12 cellular contexts compared by ENCODE assay signal in genomic region chr17:10699861-10700260, GRCh38. TPM values are rescaled to one million over a fixed set of nuclear protein-coding genes. Genes with fewer than 3 reads are reported as not detected.
A peak's percentile ranks its signal among the peaks of the same experiment; 100 is the strongest.
DNase-seq lines count a peak whose midpoint lies in the region; ATAC-seq and TF ChIP-seq lines count a peak whose summit lies in the region.
"Had no signal": no experiment of that assay in that cellular context is flagged by ENCODE, and none has a peak within 500 bp of the region (broad histone marks: within the 10 kb centered on the region; RNA-seq: fewer than 3 reads in every experiment).

No MANE protein-coding gene starts in this region.

- no peak for TF ChIP-seq POLR2A in vagina (IDR thresholded peaks at IDR 0.05)

- H3K4me3 ChIP-seq in vagina: no peak overlapping the region
- H3K4me3 ChIP-seq: esophagus squamous epithelium, smooth muscle cell had no signal

- H3K27me3 ChIP-seq in vagina: no peaks in the 10 kb centered on the region
- H3K27me3 ChIP-seq: esophagus squamous epithelium had no signal

- H3K4me3 Mint-ChIP-seq in nephron progenitor cell: peak overlapping the region; percentile 24

- H3K9me3 Mint-ChIP-seq in nephron progenitor cell: no peaks in the 10 kb centered on the region

- DNase-seq in EL: peak; percentile 42
- peak; percentile 5 to 21 for DNase-seq in Kasumi-1 (lab: John Stamatoyannopoulos, UW)
- peak; percentile 30 for DNase-seq in amniotic epithelial cell (ENCODE audit: low read depth)
- DNase-seq in nephron progenitor cell: no peak
- no peak for DNase-seq in GM13977 (ENCODE audit: low spot score)
- no peak for DNase-seq in vagina (ENCODE audit: extremely low spot score in 2 of 2)
- DNase-seq in T-helper 9 cell: no peak
- DNase-seq: esophagus squamous epithelium, NCI-H524 treated with DMSO at 0.1 percent for 48 hours, Right ventricle myocardium superior had no signal

- in situ Hi-C loops in GM13977 (cut with MboI; ENCODE audit: low pct_unique_long_range_greater_than_20kb, low sequenced_read_pairs, unreplicated experiment): no loop called here

- H3K27me3 Mint-ChIP-seq in nephron progenitor cell (ENCODE audit: low read depth, poor library complexity): no peaks in the 10 kb centered on the region

- no peaks in the 10 kb centered on the region for H3K36me3 ChIP-seq in vagina

- peaks cover 30% of the 10 kb centered on the region for H3K4me1 ChIP-seq in vagina

- no peak overlapping the region for H3K27ac Mint-ChIP-seq in nephron progenitor cell

- no peak overlapping the region for H3K27ac ChIP-seq in vagina
- H3K27ac ChIP-seq: esophagus squamous epithelium had no signal

- peaks cover 40% of the 10 kb centered on the region for H3K4me1 Mint-ChIP-seq in nephron progenitor cell

- H3K36me3 Mint-ChIP-seq in nephron progenitor cell (ENCODE audit: low read depth): peaks cover 10% of the 10 kb centered on the region

- ATAC-seq in HG03342 (IDR thresholded peaks at IDR 0.05; ENCODE audit: unreplicated experiment): no peak

- intact Hi-C loops in vagina (cut with DNase I): no loop called here

- H3K9me3 ChIP-seq in vagina: no peaks in the 10 kb centered on the region
- H3K9me3 ChIP-seq: esophagus squamous epithelium had no signal

- TF ChIP-seq CTCF in nephron progenitor cell (IDR thresholded peaks at IDR 0.05) (no peak), GM13977 (IDR thresholded peaks at IDR 0.05; ENCODE audit: extremely low read depth, insufficient read depth, missing control alignments) (no peak), vagina (IDR thresholded peaks at IDR 0.05) (no peak)

RNA-seq across cellular contexts. Expression of gene ADPRM, which starts 2.5 kb away (rescaled TPM):
- 18.7 TPM for total RNA-seq in vagina

RNA-seq across cellular contexts. Expression of gene SCO1, which starts 2.5 kb away (rescaled TPM):
- 38.8 TPM for total RNA-seq in vagina

RNA-seq across cellular contexts. Expression of gene TMEM220, which starts 30.0 kb away (rescaled TPM):
- total RNA-seq in vagina: 10.3 TPM

RNA-seq across cellular contexts. Expression of gene MYH3, which starts 42.8 kb away (rescaled TPM):
- 4.9 TPM for total RNA-seq in vagina

Comparison
In these comparisons a context has a peak if more than half of its experiments do, and no peak if none do; other contexts are left out.
1. DNase-seq: peak in EL (single experiment), Kasumi-1 (2 of 2) and amniotic epithelial cell (single experiment); none in nephron progenitor cell (single experiment), GM13977 (single experiment), vagina (0 of 2) and T-helper 9 cell (single experiment).